Comparison of ENCODE assay signal across 29 cellular contexts in the genomic region with DNA sequence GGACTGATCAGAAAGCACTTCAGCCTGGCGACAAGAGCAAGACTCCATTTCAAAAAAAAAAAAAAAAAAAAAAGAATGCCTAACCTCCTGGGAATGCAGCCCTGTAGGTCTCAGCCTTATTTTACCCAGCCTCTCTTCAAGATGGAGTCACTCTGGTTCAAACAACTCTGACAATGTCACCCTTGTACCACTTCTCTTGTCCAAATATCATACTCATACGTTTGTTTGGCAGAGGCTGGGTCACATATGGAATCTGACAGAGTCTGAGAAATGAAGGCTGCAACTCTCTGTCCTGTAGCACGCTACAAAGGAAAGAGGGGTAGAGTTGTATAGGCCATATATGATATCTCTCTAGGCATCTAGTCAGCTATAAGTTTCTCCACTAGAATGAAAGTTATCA.
"Had no signal": no experiment of that assay in that cellular context is flagged by ENCODE, and none has a peak within 500 bp of the region (broad histone marks: within the 10 kb centered on the region; RNA-seq: fewer than 3 reads in every experiment).

No MANE protein-coding gene starts in this region.

- H3K4me3 Mint-ChIP-seq: activated CD4-positive, alpha-beta T cell treated with anti-CD3 and anti-CD28 coated beads, Interleukin-2, amount 10 ng/mL, durations not matched to agents 7 days and 5 days; activated CD8-positive, alpha-beta T cell treated with anti-CD3 and anti-CD28 coated beads, Interleukin-2, amount 10 ng/mL, durations not matched to agents 7 days and 5 days; activated naive CD4-positive, alpha-beta T cell treated with anti-CD3 and anti-CD28 coated beads, Interleukin-2, amount 10 ng/mL, durations not matched to agents 7 days and 5 days; activated naive CD8-positive, alpha-beta T cell; activated naive CD8-positive, alpha-beta T cell treated with anti-CD3 and anti-CD28 coated beads, Interleukin-2, amount 50 U/mL, for 24 hours had no signal

- H3K27me3 Mint-ChIP-seq: activated naive CD8-positive, alpha-beta T cell; activated naive CD8-positive, alpha-beta T cell treated with anti-CD3 and anti-CD28 coated beads, Interleukin-2, amount 50 U/mL, for 24 hours had no signal

- DNase-seq: activated CD4-positive, alpha-beta T cell treated with anti-CD3 and anti-CD28 coated beads for 1 hour; activated CD4-positive, alpha-beta T cell treated with anti-CD3 and anti-CD28 coated beads, Interleukin-2, amount 10 ng/mL, durations not matched to agents 7 days and 5 days; activated CD4-positive, alpha-beta T cell treated with anti-CD3 and anti-CD28 coated beads, Interleukin-2, amount 50 U/mL, for 48 hours; activated CD4-positive, CD25-positive, alpha-beta regulatory T cell; activated CD8-positive, alpha-beta T cell treated with anti-CD3 and anti-CD28 coated beads, Interleukin-2, amount 10 ng/mL, durations not matched to agents 7 days and 5 days; activated effector memory CD4-positive, alpha-beta T cell treated with Interleukin-2 at 50 U/mL for 16 hours; activated naive CD4-positive, alpha-beta T cell treated with anti-CD3 and anti-CD28 coated beads, Interleukin-2, amount 10 ng/mL, durations not matched to agents 7 days and 5 days; activated naive CD8-positive, alpha-beta T cell treated with anti-CD3 and anti-CD28 coated beads, Interleukin-2, amount 50 U/mL, for 24 hours; activated T-cell treated with anti-CD3 and anti-CD28 coated beads for 4 hours; activated T-cell treated with anti-CD3 and anti-CD28 coated beads, Interleukin-2, amount 50 U/mL, for 48 hours; anterior cingulate cortex; brain microvascular endothelial cell; central memory CD4-positive, alpha-beta T cell; NCI-H1105; NCI-H1417 treated with DMSO at 0.1 percent for 48 hours; NCI-H187 treated with DMSO at 0.1 percent for 48 hours; NCI-H2081; NCI-H2171 treated with DMSO at 0.1 percent for 48 hours; NCI-H345; NCI-H526; NCI-H748 treated with DMSO at 0.1 percent for 48 hours; NK-92 treated with Interleukin-12 subunit alpha and Interleukin-12 subunit beta, amount 100 ng/mL, for 24 hours; PC-3; Peyer's patch; RPMI8226; SHP77 treated with DMSO at 0.1 percent for 48 hours; T1000; WERI-Rb-1 had no signal

- H3K4me1 Mint-ChIP-seq: activated CD4-positive, alpha-beta T cell treated with anti-CD3 and anti-CD28 coated beads, Interleukin-2, amount 10 ng/mL, durations not matched to agents 7 days and 5 days; activated naive CD4-positive, alpha-beta T cell treated with anti-CD3 and anti-CD28 coated beads, Interleukin-2, amount 10 ng/mL, durations not matched to agents 7 days and 5 days; activated naive CD8-positive, alpha-beta T cell treated with anti-CD3 and anti-CD28 coated beads, Interleukin-2, amount 50 U/mL, for 24 hours had no signal

- H3K27ac Mint-ChIP-seq: activated CD4-positive, alpha-beta T cell treated with anti-CD3 and anti-CD28 coated beads, Interleukin-2, amount 10 ng/mL, durations not matched to agents 7 days and 5 days; activated CD8-positive, alpha-beta T cell treated with anti-CD3 and anti-CD28 coated beads, Interleukin-2, amount 10 ng/mL, durations not matched to agents 7 days and 5 days; activated naive CD4-positive, alpha-beta T cell treated with anti-CD3 and anti-CD28 coated beads, Interleukin-2, amount 10 ng/mL, durations not matched to agents 7 days and 5 days; activated naive CD8-positive, alpha-beta T cell; activated naive CD8-positive, alpha-beta T cell treated with anti-CD3 and anti-CD28 coated beads, Interleukin-2, amount 50 U/mL, for 24 hours had no signal

- H3K27me3 ChIP-seq: brain microvascular endothelial cell, Peyer's patch had no signal

- H3K4me3 ChIP-seq: Peyer's patch had no signal

- H3K36me3 ChIP-seq: brain microvascular endothelial cell, Peyer's patch, WERI-Rb-1 had no signal

- H3K4me1 ChIP-seq: Peyer's patch had no signal

- H3K9me3 Mint-ChIP-seq: activated naive CD4-positive, alpha-beta T cell treated with anti-CD3 and anti-CD28 coated beads, Interleukin-2, amount 10 ng/mL, durations not matched to agents 7 days and 5 days; activated naive CD8-positive, alpha-beta T cell treated with anti-CD3 and anti-CD28 coated beads, Interleukin-2, amount 50 U/mL, for 24 hours had no signal

- H3K9me3 ChIP-seq: Peyer's patch had no signal

- H3K36me3 Mint-ChIP-seq: activated naive CD4-positive, alpha-beta T cell treated with anti-CD3 and anti-CD28 coated beads, Interleukin-2, amount 10 ng/mL, durations not matched to agents 7 days and 5 days; activated naive CD8-positive, alpha-beta T cell had no signal
